Comparison of ENCODE assay signal across 8 cellular contexts in genomic region chr22:30396871-30397655, GRCh38. TPM values are rescaled to one million over a fixed set of nuclear protein-coding genes. Genes with fewer than 3 reads are reported as not detected.
DNase-seq lines count a peak whose midpoint lies in the region; ATAC-seq and FAIRE-seq lines count a peak whose summit lies in the region.

Gene SEC14L2, plus strand, starts transcription at chr22:30397018. Its CDS starts 99 bp downstream, at chr22:30397117.

- H3K9me3 ChIP-seq in small intestine (ENCODE audit: control insufficient read depth, low read depth), result no peaks in the 10 kb centered on the region

- H3K27me3 ChIP-seq in small intestine (ENCODE audit: control insufficient read depth in 2 of 2, insufficient read depth in 2 of 2, low read length in 2 of 2), result no peaks in the 10 kb centered on the region

- H3K36me3 ChIP-seq in small intestine (ENCODE audit: control insufficient read depth in 2 of 2, insufficient read depth in 2 of 2, low read length in 2 of 2), result peaks cover 0 to 8% of the 10 kb centered on the region in 2 donors

- H3K4me3 ChIP-seq in small intestine (ENCODE audit: low read depth in 1 of 2, low read length in 2 of 2), result peak within 1 kb of the TSS; percentile 51 to 92

- no peak for FAIRE-seq in small intestine (lab: Jason Lieb, UNC)

- WGBS in small intestine, 3 donors, result 0 to 1% (median 1%) methylated on average over 37 to 56 of the region's 56 CpGs

- DNase-seq in DMS53 (lab: John Stamatoyannopoulos, UW), result peak; percentile 59
- DNase-seq in LoVo (ENCODE audit: low spot score), result peak; percentile 68
- DNase-seq in activated CD4-positive, alpha-beta T cell treated with anti-CD3 and anti-CD28 coated beads for 1 hour, result peak; percentile 38
- peak; percentile 47 for DNase-seq in central memory CD4-positive, alpha-beta T cell
- DNase-seq in inferior parietal cortex (ENCODE audit: extremely low spot score), result peak; percentile 68
- peak; percentile 82 for DNase-seq in small intestine
- DNase-seq in NCI-H226, result no peak

- H3K27ac ChIP-seq in small intestine (ENCODE audit: low read depth in 1 of 2, low read length in 1 of 2), result peak within 1 kb of the TSS in 1 of 2 donors; percentile 73

- no peak for ATAC-seq in GM21390 (IDR thresholded peaks at IDR 0.05; ENCODE audit: unreplicated experiment)

- peaks cover 2 to 4% of the 10 kb centered on the region in 2 donors for H3K4me1 ChIP-seq in small intestine (ENCODE audit: control insufficient read depth in 2 of 2, insufficient read depth in 1 of 2, low read depth in 1 of 2, low read length in 1 of 2)

RNA-seq across cellular contexts. Expression of gene SEC14L2, which starts in this region (rescaled TPM):
- polyA plus RNA-seq in small intestine, result 10 to 100 TPM; 24.1 to 57.0 (median 49.4) TPM
